In genomic region chr15:40002295-40002694, GRCh38 we compare ENCODE assay signal across 14 cellular contexts.
A peak's percentile ranks its signal among the peaks of the same experiment; 100 is the strongest.
DNase-seq lines count a peak whose midpoint lies in the region; ATAC-seq and TF ChIP-seq lines count a peak whose summit lies in the region.
"Had no signal": no experiment of that assay in that cellular context is flagged by ENCODE, and none has a peak within 500 bp of the region (broad histone marks: within the 10 kb centered on the region; RNA-seq: fewer than 3 reads in every experiment).

No MANE protein-coding gene starts in this region.

- TF ChIP-seq CTCF in 22Rv1 (IDR thresholded peaks at IDR 0.05) (no peak), astrocyte of the spinal cord (IDR thresholded peaks at IDR 0.05; ENCODE audit: low read depth, low read length) (no peak)

- no peak overlapping the region for H3K9ac ChIP-seq in HUES48 (ENCODE audit: low read depth, low read length)

- H3K27me3 ChIP-seq in HUES48 (ENCODE audit: control insufficient read depth, insufficient read depth, low read length): no peaks in the 10 kb centered on the region

- no peak for ATAC-seq in HG03045 (IDR thresholded peaks at IDR 0.05; ENCODE audit: unreplicated experiment)
- no peak for ATAC-seq in HG03280 (IDR thresholded peaks at IDR 0.05; ENCODE audit: unreplicated experiment)
- ATAC-seq: activated CD8-positive, alpha-beta memory T cell treated with anti-CD3 and anti-CD28 coated beads, Interleukin-2, amount 10 ng/mL, durations not matched to agents 7 days and 5 days had no signal

- H3K4me3 ChIP-seq in HUES48 (ENCODE audit: low read depth, low read length) (no peak overlapping the region), astrocyte of the spinal cord (ENCODE audit: low read depth, low read length) (no peak overlapping the region)

- peaks cover 98% of the 10 kb centered on the region for H3K36me3 ChIP-seq in HUES48 (ENCODE audit: control insufficient read depth, insufficient read depth, low read length)

- peak overlapping the region; percentile 95 for H3K27ac ChIP-seq in 22Rv1
- H3K27ac ChIP-seq in HUES48 (ENCODE audit: low read depth, low read length): peak overlapping the region; percentile 55

- no peaks in the 10 kb centered on the region for H3K9me3 ChIP-seq in HUES48 (ENCODE audit: control insufficient read depth, insufficient read depth, low read length)

- DNase-seq in astrocyte of the spinal cord (ENCODE audit: low read depth, low spot score) (peak; percentile 23), iPS-NIHi7 (ENCODE audit: extremely low spot score) (peak; percentile 48), NCI-H128 (lab: John Stamatoyannopoulos, UW; ENCODE audit: unreplicated experiment) (no peak), NCI-H2107 treated with DMSO at 0.1 percent for 48 hours (lab: John Stamatoyannopoulos, UW; ENCODE audit: unreplicated experiment) (no peak)
- DNase-seq: activated CD8-positive, alpha-beta memory T cell treated with anti-CD3 and anti-CD28 coated beads, Interleukin-2, amount 10 ng/mL, durations not matched to agents 7 days and 5 days; activated naive CD4-positive, alpha-beta T cell treated with anti-CD3 and anti-CD28 coated beads, Interleukin-2, amount 10 ng/mL, durations not matched to agents 7 days and 5 days; cerebellar nuclear complex; NCI-H1092; NCI-H2227 treated with DMSO at 0.1 percent for 48 hours; occipital lobe had no signal

- in situ Hi-C loops in astrocyte of the spinal cord (cut with HindIII; ENCODE audit: low sequenced_read_pairs): no loop called here

- H3K4me1 ChIP-seq in HUES48 (ENCODE audit: control insufficient read depth, insufficient read depth, low read length): 0 out of 2 replicates have a peak, but pooled peaks cover 7% of the 10 kb centered on the region

Comparison
In these comparisons a context has a peak if more than half of its experiments do, and no peak if none do; other contexts are left out.
1. DNase-seq: peak in astrocyte of the spinal cord (single experiment) and iPS-NIHi7 (single experiment); none in NCI-H128 (single experiment) and NCI-H2107 treated with DMSO at 0.1 percent for 48 hours (single experiment).